ENCODE assay signal across 13 cellular contexts in the genomic region with DNA sequence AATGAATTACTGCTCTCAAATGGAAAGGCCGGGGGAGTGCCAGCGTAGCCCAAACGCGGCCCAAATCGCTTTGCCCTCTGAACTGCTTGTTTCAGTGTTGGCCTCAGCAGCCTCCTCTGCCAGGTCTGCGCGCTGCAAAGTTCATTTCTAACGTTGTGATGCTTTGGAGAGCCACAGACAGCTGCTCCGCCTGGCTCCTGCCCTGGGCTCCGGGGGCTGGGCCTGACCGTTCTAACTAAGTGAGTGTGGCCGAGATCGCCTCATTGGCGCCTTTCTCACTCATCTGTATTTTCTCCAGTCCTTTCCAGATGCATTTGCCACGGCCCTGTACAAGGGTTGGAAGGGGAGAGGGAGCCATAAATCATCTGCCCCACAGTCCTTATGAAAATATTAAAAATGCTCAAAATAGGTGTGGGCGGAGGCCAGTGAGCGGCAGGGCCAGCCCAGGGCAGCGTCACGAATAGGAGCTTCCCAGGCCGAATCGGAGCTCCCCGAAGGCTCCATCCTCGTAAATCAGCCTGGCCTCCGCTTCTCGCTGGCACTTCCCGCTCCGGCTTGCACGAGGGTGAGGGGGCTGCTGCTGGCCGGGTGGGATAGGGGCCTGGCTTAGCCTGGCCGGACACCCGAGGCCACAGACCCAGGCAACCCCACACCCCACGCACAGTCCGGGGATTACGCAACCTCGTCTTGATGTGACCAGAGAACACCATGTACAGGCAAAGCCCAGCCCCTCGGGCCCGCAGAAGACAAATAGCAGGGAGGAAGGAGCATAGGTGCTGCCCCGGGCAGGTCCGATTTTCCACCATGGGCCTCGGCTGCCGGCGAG.
A peak's percentile ranks its signal among the peaks of the same experiment; 100 is the strongest.
DNase-seq lines count a peak whose midpoint lies in the region; ATAC-seq, FAIRE-seq and TF ChIP-seq lines count a peak whose summit lies in the region.
"Had no signal": no experiment of that assay in that cellular context is flagged by ENCODE, and none has a peak within 500 bp of the region (broad histone marks: within the 10 kb centered on the region; RNA-seq: fewer than 3 reads in every experiment).

No MANE protein-coding gene starts in this region.

- no peaks in the 10 kb centered on the region for H3K36me3 ChIP-seq in K562 (ENCODE audit: control insufficient read depth, insufficient read depth, low read length)
- H3K36me3 ChIP-seq in mesenchymal stem cell (ENCODE audit: control insufficient read depth in 1 of 2, insufficient read depth in 2 of 2, low read depth in 1 of 2, low read length in 2 of 2), result no peaks in the 10 kb centered on the region
- H3K36me3 ChIP-seq in skeletal muscle satellite cell (ENCODE audit: insufficient read depth, low read length), result no peaks in the 10 kb centered on the region

- H3K27ac ChIP-seq in K562 (ENCODE audit: extremely low read depth, low read depth, low read length) (no peak overlapping the region), mesenchymal stem cell (ENCODE audit: low read length, poor library complexity, severe bottlenecking) (no peak overlapping the region)

- peaks cover 16% of the 10 kb centered on the region for H3K27me3 Mint-ChIP-seq in activated T-helper 17 cell treated with anti-CD3 and anti-CD28 coated beads, Interleukin-2, amount 50 U/mL, for 72 hours

- H2BK12ac ChIP-seq in mesenchymal stem cell (ENCODE audit: low read length in 2 of 2), result no peak overlapping the region

- no peak overlapping the region for H3K18ac ChIP-seq in mesenchymal stem cell (ENCODE audit: low read depth in 1 of 2, low read length in 2 of 2)

- no peak overlapping the region for H3K4ac ChIP-seq in mesenchymal stem cell (ENCODE audit: low read depth in 1 of 2, low read length in 2 of 2)

- intact Hi-C loops in K562 (cut with micrococcal nuclease), result loop anchor here (5.0 kb wide), 1 partner anchor 263 kb away; no protein-coding TSS in a partner anchor

- peaks cover 21 to 24% of the 10 kb centered on the region in 2 experiments; a peak in 4 of 5 replicates for H3K4me1 ChIP-seq in K562 (replicated peaks in 1 of 2; ENCODE audit: control insufficient read depth in 2 of 2, insufficient read depth in 2 of 2, low read length in 2 of 2)
- no peaks in the 10 kb centered on the region for H3K4me1 ChIP-seq in mesenchymal stem cell (ENCODE audit: control insufficient read depth, insufficient read depth, low read depth, low read length)
- H3K4me1 ChIP-seq in skeletal muscle satellite cell (ENCODE audit: control insufficient read depth, insufficient read depth, low read length), result peaks cover 24% of the 10 kb centered on the region

- no peak overlapping the region for H3K14ac ChIP-seq in mesenchymal stem cell (ENCODE audit: low read length in 2 of 2)

- TF ChIP-seq CTCF in GM10248 (IDR thresholded peaks at IDR 0.05; ENCODE audit: control extremely low read depth, extremely low read depth, low read depth, missing control alignments), result no peak
- no peak for TF ChIP-seq CTCF in K562 (IDR thresholded peaks at IDR 0.05 in 2 of 3, conservative IDR thresholded peaks at IDR 0.05 in 1 of 3; ENCODE audit: insufficient read depth in 2 of 3, low read depth in 1 of 3, low read length in 3 of 3)

- POLR2A ChIA-PET in GM10248 (lab: Yijun Ruan, JAX), result no interaction called here
- POLR2A ChIA-PET in K562 (lab: Yijun Ruan, JAX), result no interaction called here

- H3K9me3 Mint-ChIP-seq in activated T-helper 17 cell treated with anti-CD3 and anti-CD28 coated beads, Interleukin-2, amount 50 U/mL, for 72 hours, result no peaks in the 10 kb centered on the region

- no peak for TF ChIP-seq POLR2A in K562 (conservative IDR thresholded peaks at IDR 0.05)
- TF ChIP-seq POLR2A in GM18505 (IDR thresholded peaks at IDR 0.05; ENCODE audit: borderline replicate concordance, extremely low read depth, insufficient read depth, insufficient read length), result no peak

- H3K27ac Mint-ChIP-seq in activated T-helper 17 cell treated with anti-CD3 and anti-CD28 coated beads, Interleukin-2, amount 50 U/mL, for 72 hours, result no peak overlapping the region

- no peaks in the 10 kb centered on the region for H3K4me1 Mint-ChIP-seq in activated T-helper 17 cell treated with anti-CD3 and anti-CD28 coated beads, Interleukin-2, amount 50 U/mL, for 72 hours

- peak overlapping the region; percentile 9 for H2BK5ac ChIP-seq in mesenchymal stem cell (ENCODE audit: low read depth, low read length, poor library complexity, severe bottlenecking)

- in situ Hi-C loops in K562 (cut with MboI), result no loop called here

- H4K20me1 ChIP-seq in K562 (replicated peaks; ENCODE audit: control insufficient read depth, insufficient read depth, low read length), result no peaks in the 10 kb centered on the region

- BruUV-seq in K562 (replicated peaks; lab: Mats Ljungman, UMichigan), result no TSS peak

- H2BK120ac ChIP-seq in mesenchymal stem cell (ENCODE audit: low read depth, low read length), result no peak overlapping the region

- no peak overlapping the region for H3K4me2 ChIP-seq in K562 (ENCODE audit: insufficient read depth, low read length)
- H3K4me2 ChIP-seq in mesenchymal stem cell (ENCODE audit: low read length, poor library complexity, severe bottlenecking), result no peak overlapping the region
- peak overlapping the region; percentile 75 for H3K4me2 ChIP-seq in skeletal muscle satellite cell (ENCODE audit: low read length)

- no peak overlapping the region; a peak in 1 of 4 replicates for H3K9ac ChIP-seq in K562 (ENCODE audit: insufficient read depth in 1 of 2, low read depth in 2 of 2, low read length in 2 of 2)
- H3K9ac ChIP-seq in mesenchymal stem cell (ENCODE audit: low read length), result peak overlapping the region; percentile 45
- no peak overlapping the region for H3K9ac ChIP-seq in skeletal muscle satellite cell (ENCODE audit: low read depth, low read length)

- H3K4me3 ChIP-seq in K562 (no peak overlapping the region), mesenchymal stem cell (ENCODE audit: insufficient read depth in 1 of 2, low read depth in 1 of 2, low read length in 2 of 2) (peak overlapping the region in 1 of 2 experiments; percentile 65), skeletal muscle satellite cell (ENCODE audit: low read length) (peak overlapping the region; percentile 36)

- no peak for TF ChIP-seq EP300 in K562 (IDR thresholded peaks at IDR 0.05; ENCODE audit: low read length)

- CTCF ChIA-PET in GM10248 (lab: Yijun Ruan, JAX), result no interaction called here
- CTCF ChIA-PET in K562 (lab: Yijun Ruan, JAX; ENCODE audit: low intra/inter-chr PET ratio), result no interaction called here

- no peaks in the 10 kb centered on the region for H3K9me3 ChIP-seq in K562 (replicated peaks; ENCODE audit: control insufficient read depth, insufficient read depth, low read depth, low read length)
- no peaks in the 10 kb centered on the region for H3K9me3 ChIP-seq in mesenchymal stem cell (ENCODE audit: control insufficient read depth, low read length)
- no peaks in the 10 kb centered on the region for H3K9me3 ChIP-seq in skeletal muscle satellite cell (replicated peaks; ENCODE audit: low read length)

- H4K91ac ChIP-seq in mesenchymal stem cell (ENCODE audit: low read length), result no peak overlapping the region

- WGBS in K562 (ENCODE audit: insufficient coverage, low coverage, missing lambda C conversion rate), result 18% methylated on average over 27 of the region's 42 CpGs
- 80% methylated on average over 37 of the region's 42 CpGs for WGBS in mesenchymal stem cell

- ATAC-seq in K562 (no peak), GM18505 (IDR thresholded peaks at IDR 0.05; ENCODE audit: unreplicated experiment) (no peak)
- ATAC-seq in activated T-helper 17 cell treated with anti-CD3 and anti-CD28 coated beads, Interleukin-2, amount 50 U/mL, for 72 hours (replicated peaks), result no peak

- no peaks in the 10 kb centered on the region for H3K36me3 Mint-ChIP-seq in activated T-helper 17 cell treated with anti-CD3 and anti-CD28 coated beads, Interleukin-2, amount 50 U/mL, for 72 hours (ENCODE audit: low read depth)

- no peak overlapping the region for H3K23ac ChIP-seq in mesenchymal stem cell (ENCODE audit: low read length in 2 of 2)

- no peak overlapping the region for H2AK5ac ChIP-seq in mesenchymal stem cell (ENCODE audit: low read length, severe bottlenecking)

- no peak for TF ChIP-seq RAD21 in K562 (CRISPR knock-in tag; conservative IDR thresholded peaks at IDR 0.05 in 1 of 2, IDR thresholded peaks at IDR 0.05 in 1 of 2)

- no peak overlapping the region for H4K8ac ChIP-seq in mesenchymal stem cell (ENCODE audit: low read length)

- H3K4me3 Mint-ChIP-seq in activated T-helper 17 cell treated with anti-CD3 and anti-CD28 coated beads, Interleukin-2, amount 50 U/mL, for 72 hours, result no peak overlapping the region

- H2AFZ ChIP-seq in K562 (ENCODE audit: low read depth, low read length), result no peak overlapping the region
- no peak overlapping the region for H2AFZ ChIP-seq in mesenchymal stem cell (ENCODE audit: low read depth, low read length)

- no peak overlapping the region for H2BK15ac ChIP-seq in mesenchymal stem cell (ENCODE audit: low read depth, poor library complexity, severe bottlenecking)

- DNase-seq in GM10248 (ENCODE audit: extremely low spot score), result peak; percentile 9
- no peak for DNase-seq in K562 (ENCODE audit: extremely low read depth in 1 of 4, low spot score in 3 of 4)
- no peak for DNase-seq in mesenchymal stem cell
- DNase-seq in NCI-H2227 treated with DMSO at 0.1 percent for 48 hours (lab: John Stamatoyannopoulos, UW), result no peak
- DNase-seq in T-helper 2 cell, result no peak
- DNase-seq: activated CD4-positive, CD25-positive, alpha-beta regulatory T cell treated with anti-CD3 and anti-CD28 coated beads, Interleukin-2, amount 50 U/mL, for 72 hours; C1 segment of cervical spinal cord; KBM-7; NCI-H1694 had no signal

- H3K27me3 ChIP-seq in K562 (ENCODE audit: control insufficient read depth in 2 of 2, insufficient read depth in 2 of 2, low read length in 2 of 2) (peaks cover 5 to 48% of the 10 kb centered on the region in 2 experiments), mesenchymal stem cell (ENCODE audit: control insufficient read depth in 1 of 2, insufficient read depth in 1 of 2, low read length in 2 of 2) (peaks cover 0 to 45% of the 10 kb centered on the region in 2 experiments), skeletal muscle satellite cell (ENCODE audit: control insufficient read depth, insufficient read depth, low read length) (peaks cover 40% of the 10 kb centered on the region)

- H3K79me1 ChIP-seq in mesenchymal stem cell (replicated peaks; ENCODE audit: low read length, poor library complexity, severe bottlenecking), result no peaks in the 10 kb centered on the region

- FAIRE-seq in K562 (lab: Jason Lieb, UNC), result no peak
- FAIRE-seq: endothelial cell of umbilical vein had no signal

- H3K79me2 ChIP-seq in K562 (ENCODE audit: control insufficient read depth, insufficient read depth, low read length), result no peaks in the 10 kb centered on the region

- no peaks in the 10 kb centered on the region for H3K9me1 ChIP-seq in K562 (ENCODE audit: control insufficient read depth, insufficient read depth, low read length)

TF ChIP-seq in K562, 482 proteins besides CTCF, POLR2A, EP300 and RAD21 (continues in another document):
- no peak for TF ChIP-seq CHCHD3 (CRISPR knock-in tag; IDR thresholded peaks at IDR 0.05)
